Comparison of ENCODE assay signal across 19 cellular contexts in genomic region chr10:77518258-77518909, GRCh38.
"Had no signal": no experiment of that assay in that cellular context is flagged by ENCODE, and none has a peak within 500 bp of the region (broad histone marks: within the 10 kb centered on the region; RNA-seq: fewer than 3 reads in every experiment).

No MANE protein-coding gene starts in this region.

- H3K79me2 ChIP-seq: hepatocyte had no signal

- H3K27ac ChIP-seq: colonic mucosa, esophagus squamous epithelium, hepatocyte, ovary, suprapubic skin, thyroid gland, upper lobe of right lung, vagina had no signal

- DNase-seq: colonic mucosa; dermis blood vessel endothelial cell; esophagus squamous epithelium; foreskin fibroblast; head of caudate nucleus; kidney; left cardiac atrium; left ventricle myocardium superior; naive thymus-derived CD8-positive, alpha-beta T cell; ovary; right cardiac atrium; stimulated activated CD4-positive, alpha-beta T cell treated with anti-CD3 and anti-CD28 coated beads, Interleukin-2, amount 100 ng/mL, for 48 hours; stimulated activated naive CD8-positive, alpha-beta T cell treated with anti-CD3 and anti-CD28 coated beads, Interleukin-15, Interleukin-2, amounts not matched to agents 100 U/mL and 50 U/mL, for 24 hours; thyroid gland; upper lobe of right lung had no signal

- H3K9me3 ChIP-seq: colonic mucosa, esophagus squamous epithelium, ovary, suprapubic skin, thyroid gland, upper lobe of right lung, vagina had no signal

- H3K4me3 ChIP-seq: colonic mucosa, esophagus squamous epithelium, hepatocyte, ovary, smooth muscle cell, suprapubic skin, thyroid gland, upper lobe of right lung, vagina had no signal

- H3K4me1 ChIP-seq: colonic mucosa, suprapubic skin, thyroid gland, upper lobe of right lung had no signal

- H2AFZ ChIP-seq: hepatocyte had no signal

- H3K4me2 ChIP-seq: hepatocyte, smooth muscle cell had no signal

- H3K27me3 ChIP-seq: colonic mucosa, esophagus squamous epithelium, hepatocyte, ovary, thyroid gland, upper lobe of right lung, vagina had no signal

- H3K36me3 ChIP-seq: colonic mucosa, esophagus squamous epithelium, ovary, suprapubic skin, thyroid gland, upper lobe of right lung, vagina had no signal

- FAIRE-seq: kidney had no signal
